25 cellular contexts compared by ENCODE assay signal in genomic region chr5:178271726-178272479, GRCh38.
"Had no signal": no experiment of that assay in that cellular context is flagged by ENCODE, and none has a peak within 500 bp of the region (broad histone marks: within the 10 kb centered on the region; RNA-seq: fewer than 3 reads in every experiment).

No MANE protein-coding gene starts in this region.

- H3K27ac ChIP-seq: SJSA1 had no signal

- H3K36me3 ChIP-seq: SJSA1 had no signal

- H3K27me3 ChIP-seq: SJSA1 had no signal

- H3K9me3 Mint-ChIP-seq: activated CD4-positive, alpha-beta memory T cell treated with anti-CD3 and anti-CD28 coated beads for 36 hours; activated T-helper 17 cell treated with anti-CD3 and anti-CD28 coated beads, Interleukin-2, amount 50 U/mL, for 72 hours; central memory CD8-positive, alpha-beta T cell had no signal

- H3K27me3 Mint-ChIP-seq: activated CD4-positive, alpha-beta memory T cell treated with anti-CD3 and anti-CD28 coated beads for 36 hours; activated CD4-positive, alpha-beta T cell treated with anti-CD3 and anti-CD28 coated beads, Interleukin-2, amount 10 ng/mL, durations not matched to agents 24 days and 14 days; activated naive CD8-positive, alpha-beta T cell; brain had no signal

- H3K36me3 Mint-ChIP-seq: activated CD4-positive, alpha-beta memory T cell treated with anti-CD3 and anti-CD28 coated beads for 36 hours; activated naive CD8-positive, alpha-beta T cell; brain had no signal

- H3K27ac Mint-ChIP-seq: activated CD4-positive, alpha-beta memory T cell treated with anti-CD3 and anti-CD28 coated beads for 36 hours; activated CD4-positive, alpha-beta T cell treated with anti-CD3 and anti-CD28 coated beads, Interleukin-2, amount 10 ng/mL, durations not matched to agents 24 days and 14 days; activated naive CD4-positive, alpha-beta T cell treated with anti-CD3 and anti-CD28 coated beads for 36 hours; activated naive CD8-positive, alpha-beta T cell; activated T-helper 17 cell treated with anti-CD3 and anti-CD28 coated beads, Interleukin-2, amount 50 U/mL, for 72 hours; WTC11 had no signal

- H3K4me1 Mint-ChIP-seq: activated CD4-positive, alpha-beta T cell treated with anti-CD3 and anti-CD28 coated beads, Interleukin-2, amount 10 ng/mL, durations not matched to agents 24 days and 14 days; activated T-helper 17 cell treated with anti-CD3 and anti-CD28 coated beads, Interleukin-2, amount 50 U/mL, for 72 hours; brain; central memory CD8-positive, alpha-beta T cell; WTC11 had no signal

- DNase-seq: activated CD4-positive, alpha-beta memory T cell treated with anti-CD3 and anti-CD28 coated beads for 36 hours; activated CD4-positive, alpha-beta T cell treated with anti-CD3 and anti-CD28 coated beads, Interleukin-2, amount 10 ng/mL, durations not matched to agents 24 days and 14 days; activated CD4-positive, CD25-positive, alpha-beta regulatory T cell treated with anti-CD3 and anti-CD28 coated beads, Interleukin-2, amount 50 U/mL, for 72 hours; activated CD8-positive, alpha-beta memory T cell treated with anti-CD3 and anti-CD28 coated beads for 24 hours; activated gamma-delta T cell; activated naive CD4-positive, alpha-beta T cell treated with anti-CD3 and anti-CD28 coated beads for 36 hours; activated T-cell treated with anti-CD3 and anti-CD28 coated beads, Interleukin-2, amount 50 U/mL, for 48 hours; amygdala; Kasumi-1; KBM-7; NCI-H1105 treated with DMSO at 0.1 percent for 48 hours; NCI-H1436 treated with DMSO at 0.1 percent for 48 hours; NCI-H187; NCI-H2081; NCI-H524; RPMI8226; SHP77; SW 1271 had no signal

- H3K4me3 Mint-ChIP-seq: activated CD4-positive, alpha-beta memory T cell treated with anti-CD3 and anti-CD28 coated beads for 36 hours; activated CD4-positive, alpha-beta T cell treated with anti-CD3 and anti-CD28 coated beads, Interleukin-2, amount 10 ng/mL, durations not matched to agents 24 days and 14 days; activated naive CD4-positive, alpha-beta T cell treated with anti-CD3 and anti-CD28 coated beads for 36 hours; activated naive CD8-positive, alpha-beta T cell; activated T-helper 17 cell treated with anti-CD3 and anti-CD28 coated beads, Interleukin-2, amount 50 U/mL, for 72 hours; brain; central memory CD8-positive, alpha-beta T cell; WTC11 had no signal

- ATAC-seq: activated T-helper 17 cell treated with anti-CD3 and anti-CD28 coated beads, Interleukin-2, amount 50 U/mL, for 72 hours; SK-N-SH treated with all-trans-retinoic acid at 6 μM for 48 hours; WTC11 had no signal

- H3K4me3 ChIP-seq: SJSA1 had no signal

- H3K4me1 ChIP-seq: SJSA1 had no signal
